Comparison of ENCODE assay signal across 1 cellular context in the genomic region with DNA sequence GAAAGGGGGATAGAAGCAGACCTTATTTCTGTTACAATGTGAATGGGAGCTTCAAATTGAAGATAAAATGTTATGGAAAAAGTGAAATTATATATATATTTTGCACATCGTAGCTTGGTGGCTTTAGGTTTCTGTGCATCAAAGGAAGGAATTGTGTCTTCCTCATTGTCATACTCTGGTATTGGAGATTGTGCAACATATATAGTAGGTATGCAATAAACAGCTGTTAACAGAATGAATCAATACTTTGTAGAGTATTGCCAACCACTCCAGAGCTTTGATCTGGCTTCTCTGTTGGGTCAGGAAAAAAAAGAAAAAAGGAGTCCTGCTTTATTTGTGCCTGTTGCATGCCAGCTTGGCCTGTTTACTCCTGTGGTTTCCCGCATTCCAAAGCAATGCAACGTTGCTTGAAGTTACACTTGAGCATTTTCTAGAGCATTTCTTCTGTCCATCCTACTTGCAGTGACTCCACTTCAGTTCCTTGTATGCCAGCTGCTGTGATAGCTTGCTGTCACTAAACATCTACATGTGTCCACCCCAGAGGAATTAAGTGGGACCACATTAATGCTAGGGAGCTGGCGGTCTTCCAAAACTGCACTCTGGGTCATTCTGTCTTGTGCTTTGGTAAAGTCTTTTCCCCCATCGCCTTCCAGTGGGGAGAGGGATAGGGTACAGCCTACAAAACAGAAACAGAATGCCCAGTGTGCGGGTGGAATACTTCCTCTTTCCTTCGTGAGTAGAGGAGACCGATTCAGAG.
TF ChIP-seq lines count a peak whose summit lies in the region.

No MANE protein-coding gene starts in this region.

TF ChIP-seq in SK-N-SH, 30 proteins besides CTCF, POLR2A, EP300 and RAD21 (continued from another document):
- TF ChIP-seq, protein P1, sequence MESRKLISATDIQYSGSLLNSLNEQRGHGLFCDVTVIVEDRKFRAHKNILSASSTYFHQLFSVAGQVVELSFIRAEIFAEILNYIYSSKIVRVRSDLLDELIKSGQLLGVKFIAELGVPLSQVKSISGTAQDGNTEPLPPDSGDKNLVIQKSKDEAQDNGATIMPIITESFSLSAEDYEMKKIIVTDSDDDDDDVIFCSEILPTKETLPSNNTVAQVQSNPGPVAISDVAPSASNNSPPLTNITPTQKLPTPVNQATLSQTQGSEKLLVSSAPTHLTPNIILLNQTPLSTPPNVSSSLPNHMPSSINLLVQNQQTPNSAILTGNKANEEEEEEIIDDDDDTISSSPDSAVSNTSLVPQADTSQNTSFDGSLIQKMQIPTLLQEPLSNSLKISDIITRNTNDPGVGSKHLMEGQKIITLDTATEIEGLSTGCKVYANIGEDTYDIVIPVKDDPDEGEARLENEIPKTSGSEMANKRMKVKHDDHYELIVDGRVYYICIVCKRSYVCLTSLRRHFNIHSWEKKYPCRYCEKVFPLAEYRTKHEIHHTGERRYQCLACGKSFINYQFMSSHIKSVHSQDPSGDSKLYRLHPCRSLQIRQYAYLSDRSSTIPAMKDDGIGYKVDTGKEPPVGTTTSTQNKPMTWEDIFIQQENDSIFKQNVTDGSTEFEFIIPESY (IDR thresholded peaks at IDR 0.05; ENCODE audit: borderline replicate concordance, low read depth) = no peak
- TF ChIP-seq, protein P2, sequence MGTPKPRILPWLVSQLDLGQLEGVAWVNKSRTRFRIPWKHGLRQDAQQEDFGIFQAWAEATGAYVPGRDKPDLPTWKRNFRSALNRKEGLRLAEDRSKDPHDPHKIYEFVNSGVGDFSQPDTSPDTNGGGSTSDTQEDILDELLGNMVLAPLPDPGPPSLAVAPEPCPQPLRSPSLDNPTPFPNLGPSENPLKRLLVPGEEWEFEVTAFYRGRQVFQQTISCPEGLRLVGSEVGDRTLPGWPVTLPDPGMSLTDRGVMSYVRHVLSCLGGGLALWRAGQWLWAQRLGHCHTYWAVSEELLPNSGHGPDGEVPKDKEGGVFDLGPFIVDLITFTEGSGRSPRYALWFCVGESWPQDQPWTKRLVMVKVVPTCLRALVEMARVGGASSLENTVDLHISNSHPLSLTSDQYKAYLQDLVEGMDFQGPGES (IDR thresholded peaks at IDR 0.05; ENCODE audit: low read depth, low read length) = no peak
- TF ChIP-seq FOXM1 (IDR thresholded peaks at IDR 0.05; ENCODE audit: low read depth) (no peak), EZH2phosphoT487 (IDR thresholded peaks at IDR 0.05; ENCODE audit: borderline replicate concordance, low read depth) (no peak), NRF1 (IDR thresholded peaks at IDR 0.05; ENCODE audit: low read depth, low read length) (no peak)
- TF ChIP-seq, protein P3, sequence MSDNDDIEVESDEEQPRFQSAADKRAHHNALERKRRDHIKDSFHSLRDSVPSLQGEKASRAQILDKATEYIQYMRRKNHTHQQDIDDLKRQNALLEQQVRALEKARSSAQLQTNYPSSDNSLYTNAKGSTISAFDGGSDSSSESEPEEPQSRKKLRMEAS (IDR thresholded peaks at IDR 0.05; ENCODE audit: low read depth) = no peak
